Comparison of ENCODE assay signal across 20 cellular contexts in the genomic region with DNA sequence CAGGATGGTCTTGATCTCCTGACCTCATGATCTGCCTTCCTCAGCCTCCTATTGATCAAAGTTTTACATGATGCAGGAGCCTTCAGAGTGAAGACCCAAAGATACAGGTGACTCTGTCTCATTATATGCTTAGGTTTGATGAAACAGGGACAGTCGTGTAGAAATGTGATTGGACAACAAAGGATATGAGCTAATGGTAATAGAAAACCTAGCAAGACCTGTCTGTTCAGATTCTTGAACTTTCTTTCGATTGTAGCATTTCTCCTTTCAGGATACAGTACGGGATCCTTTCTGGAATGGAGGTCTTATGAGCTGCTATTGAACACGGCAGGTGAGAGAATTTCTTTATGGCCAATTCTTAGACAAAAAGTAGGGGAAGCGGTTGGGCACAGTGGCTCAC. TPM values are rescaled to one million over a fixed set of nuclear protein-coding genes. Genes with fewer than 3 reads are reported as not detected.
DNase-seq lines count a peak whose midpoint lies in the region; ATAC-seq and TF ChIP-seq lines count a peak whose summit lies in the region.
"Had no signal": no experiment of that assay in that cellular context is flagged by ENCODE, and none has a peak within 500 bp of the region (broad histone marks: within the 10 kb centered on the region; RNA-seq: fewer than 3 reads in every experiment).

A gene with protein sequence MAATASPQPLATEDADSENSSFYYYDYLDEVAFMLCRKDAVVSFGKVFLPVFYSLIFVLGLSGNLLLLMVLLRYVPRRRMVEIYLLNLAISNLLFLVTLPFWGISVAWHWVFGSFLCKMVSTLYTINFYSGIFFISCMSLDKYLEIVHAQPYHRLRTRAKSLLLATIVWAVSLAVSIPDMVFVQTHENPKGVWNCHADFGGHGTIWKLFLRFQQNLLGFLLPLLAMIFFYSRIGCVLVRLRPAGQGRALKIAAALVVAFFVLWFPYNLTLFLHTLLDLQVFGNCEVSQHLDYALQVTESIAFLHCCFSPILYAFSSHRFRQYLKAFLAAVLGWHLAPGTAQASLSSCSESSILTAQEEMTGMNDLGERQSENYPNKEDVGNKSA (plus strand): TSS at position 244 of the 400 bp plus-strand sequence. CDS start 55,058 bp downstream, outside the sequence.

- H3K9me3 Mint-ChIP-seq in type B pancreatic cell: peaks cover 4% of the 10 kb centered on the region

- H3K79me1 ChIP-seq in trophoblast cell (ENCODE audit: low read length): peaks cover 17% of the 10 kb centered on the region

- H4K8ac ChIP-seq in trophoblast cell (ENCODE audit: low read depth, low read length): no peak within 1 kb of the TSS

- H3K4me1 ChIP-seq in PC-9 (replicated peaks; ENCODE audit: insufficient read depth) (peaks cover 21% of the 10 kb centered on the region), trophoblast cell (ENCODE audit: control insufficient read depth in 1 of 2, insufficient read depth in 2 of 2, low read length in 2 of 2) (peaks cover 13 to 15% of the 10 kb centered on the region in 2 experiments), prostate gland (replicated peaks) (no peaks in the 10 kb centered on the region)
- H3K4me1 ChIP-seq: BE2C had no signal

- no peaks in the 10 kb centered on the region for H3K9me2 ChIP-seq in PC-9 (ENCODE audit: insufficient read depth)

- peak within 1 kb of the TSS; percentile 83 for H2BK120ac ChIP-seq in trophoblast cell (ENCODE audit: insufficient read depth, low read length, poor library complexity)

- H3K4me1 Mint-ChIP-seq in type B pancreatic cell (ENCODE audit: unreplicated experiment): peaks cover 17% of the 10 kb centered on the region

- H3K4ac ChIP-seq in trophoblast cell (ENCODE audit: low read depth, low read length): no peak within 1 kb of the TSS

- no peaks in the 10 kb centered on the region for H3K36me3 ChIP-seq in PC-9 (ENCODE audit: low read depth)
- H3K36me3 ChIP-seq in trophoblast cell (ENCODE audit: control insufficient read depth in 1 of 2, insufficient read depth in 2 of 2, low read length in 2 of 2): no peaks in the 10 kb centered on the region
- no peaks in the 10 kb centered on the region for H3K36me3 ChIP-seq in prostate gland
- H3K36me3 ChIP-seq: BE2C had no signal

- BruUV-seq in PC-9 (replicated peaks; lab: Mats Ljungman, UMichigan): no TSS peak

- peaks cover 33% of the 10 kb centered on the region for H3K27me3 Mint-ChIP-seq in type B pancreatic cell

- peak within 1 kb of the TSS; percentile 65 for H3K4me3 ChIP-seq in PC-9
- no peak within 1 kb of the TSS for H3K4me3 ChIP-seq in trophoblast cell (ENCODE audit: low read depth, low read length)
- H3K4me3 ChIP-seq in prostate gland: no peak within 1 kb of the TSS
- H3K4me3 ChIP-seq: A549 had no signal

- intact Hi-C loops in PC-9 (cut with micrococcal nuclease; ENCODE audit: unreplicated experiment) (loop anchor here (5.0 kb wide), 1 partner anchor 217 kb away; the partner anchor contains the start of gene SS18L2), prostate gland (cut with DNase I) (no loop called here)

- peak within 1 kb of the TSS; percentile 71 for H2BK12ac ChIP-seq in trophoblast cell (ENCODE audit: low read length)

- H3K79me2 ChIP-seq in PC-9 (ENCODE audit: low read depth) (peaks cover 44% of the 10 kb centered on the region), trophoblast cell (ENCODE audit: control insufficient read depth, insufficient read depth, low read length, poor library complexity) (peaks cover 5% of the 10 kb centered on the region)

- no peaks in the 10 kb centered on the region for H4K20me1 ChIP-seq in PC-9 (ENCODE audit: insufficient read depth)

- CTCF ChIA-PET in PC-9 (lab: Charles Lee): interaction anchor here (0.7 kb wide), 1 partner anchor 156 kb away, joined by 4 read pairs; no protein-coding TSS in a partner anchor

- H3K14ac ChIP-seq in trophoblast cell (ENCODE audit: low read length): peak within 1 kb of the TSS; percentile 8

- no peak within 1 kb of the TSS for H2AK5ac ChIP-seq in trophoblast cell (ENCODE audit: low read length)

- H3K27ac Mint-ChIP-seq in type B pancreatic cell: peak within 1 kb of the TSS; percentile 74

- WGBS in trophoblast cell (ENCODE audit: extremely low coverage, insufficient coverage, insufficient read length): no CpG with 5 or more reads among the region's 5 CpGs
- WGBS in prostate gland: 81% methylated on average over 5 of the region's 5 CpGs

- H2AFZ ChIP-seq in PC-9 (no peak within 1 kb of the TSS), trophoblast cell (ENCODE audit: insufficient read depth, low read length, poor library complexity) (no peak within 1 kb of the TSS)

- TF ChIP-seq POLR2A in prostate gland (IDR thresholded peaks at IDR 0.05): no peak

- H3F3A ChIP-seq in PC-9 (ENCODE audit: insufficient read depth, low read depth): peaks cover 15% of the 10 kb centered on the region; the same call in 1 of the 2 replicates

- no peak within 1 kb of the TSS for H3K23ac ChIP-seq in trophoblast cell (ENCODE audit: low read length)

- no peak for TF ChIP-seq CTCF in PC-9 (conservative IDR thresholded peaks at IDR 0.05)
- no peak for TF ChIP-seq CTCF in type B pancreatic cell (conservative IDR thresholded peaks at IDR 0.05)
- no peak for TF ChIP-seq CTCF in prostate gland (IDR thresholded peaks at IDR 0.05)

- no peak within 1 kb of the TSS for H4K12ac ChIP-seq in trophoblast cell (ENCODE audit: low read depth, low read length)

- H3K27ac ChIP-seq in PC-9: peak within 1 kb of the TSS; percentile 91
- H3K27ac ChIP-seq in epithelial cell of prostate: peak within 1 kb of the TSS; percentile 58
- peak within 1 kb of the TSS; percentile 64 for H3K27ac ChIP-seq in trophoblast cell (ENCODE audit: low read depth, low read length)
- H3K27ac ChIP-seq in prostate gland: no peak within 1 kb of the TSS
- H3K27ac ChIP-seq: A549, HL-60 had no signal

- peak within 1 kb of the TSS; percentile 87 for H4K91ac ChIP-seq in trophoblast cell (ENCODE audit: low read depth, low read length)

- peak within 1 kb of the TSS; percentile 79 for H3K4me3 Mint-ChIP-seq in type B pancreatic cell

- H3K9me3 ChIP-seq in PC-9 (ENCODE audit: insufficient read depth, low read depth): no peaks in the 10 kb centered on the region
- H3K9me3 ChIP-seq in trophoblast cell (ENCODE audit: insufficient read depth, low read depth, low read length): no peaks in the 10 kb centered on the region
- H3K9me3 ChIP-seq in prostate gland: no peaks in the 10 kb centered on the region
- H3K9me3 ChIP-seq: A549, BE2C had no signal

- H3K4me2 ChIP-seq in PC-9 (peak within 1 kb of the TSS; percentile 73), trophoblast cell (ENCODE audit: low read length) (peak within 1 kb of the TSS; percentile 36)
- H3K4me2 ChIP-seq: A549 had no signal

- peaks cover 4% of the 10 kb centered on the region for H3K36me3 Mint-ChIP-seq in type B pancreatic cell

- H3K9ac ChIP-seq in trophoblast cell (ENCODE audit: low read length): no peak within 1 kb of the TSS

- no peak for ATAC-seq in HG02885 (IDR thresholded peaks at IDR 0.05; ENCODE audit: poor library complexity, unreplicated experiment)
- ATAC-seq: A549, Panc1 had no signal

- DNase-seq in PC-9 (peak in 1 of 2 experiments; percentile 82), epithelial cell of prostate (ENCODE audit: low read depth, low spot score) (no peak), trophoblast cell (peak; percentile 76 to 99), type B pancreatic cell (ENCODE audit: extremely low spot score, unreplicated experiment) (no peak), prostate gland (ENCODE audit: low spot score) (no peak)
- DNase-seq in effector CD4-positive, alpha-beta T cell: no peak
- DNase-seq: BE2C, DMS79, KG1, NCI-H1092, NCI-H1436, NCI-H187 treated with DMSO at 0.1 percent for 48 hours, NCI-H2107, NCI-H446 treated with DMSO at 0.1 percent for 48 hours, NCI-H748 treated with DMSO at 0.1 percent for 48 hours had no signal

- H2BK5ac ChIP-seq in trophoblast cell (ENCODE audit: low read depth, low read length, poor library complexity): peak within 1 kb of the TSS; percentile 43

- H3K27me3 ChIP-seq in PC-9 (ENCODE audit: insufficient read depth, low read depth) (no peaks in the 10 kb centered on the region), trophoblast cell (ENCODE audit: insufficient read depth, low read length) (no peaks in the 10 kb centered on the region), prostate gland (replicated peaks; ENCODE audit: insufficient read depth) (no peaks in the 10 kb centered on the region)
- H3K27me3 ChIP-seq: BE2C had no signal

- POLR2A ChIA-PET in PC-9 (lab: Charles Lee; ENCODE audit: unreplicated experiment): no interaction called here

- no peak within 1 kb of the TSS for H3K18ac ChIP-seq in trophoblast cell (ENCODE audit: low read length)

RNA-seq across cellular contexts. Expression of the gene that starts here (rescaled TPM):
- total RNA-seq in PC-9 (2021) (1.0 and 2.9 TPM in 2 replicates), type B pancreatic cell (ENCODE audit: low replicate concordance) (3.5 and 3.9 TPM in 2 replicates), prostate gland (1 to 10 TPM in 1 of 2 donors, under 1 TPM in 1; 0.55 to 1.9 TPM)
- 44.4 and 51.3 TPM in 2 replicates for polyA plus RNA-seq in trophoblast cell (2013)
- total RNA-seq: HT-29 had no signal

Comparison
In these comparisons a context has a peak if more than half of its experiments do, and no peak if none do; other contexts are left out.
1. DNase-seq: peak in trophoblast cell (2 of 2); none in epithelial cell of prostate (single experiment), type B pancreatic cell (single experiment), prostate gland (single experiment) and effector CD4-positive, alpha-beta T cell (single experiment).
2. H3K27ac ChIP-seq: peak in PC-9 (single experiment), epithelial cell of prostate (single experiment) and trophoblast cell (single experiment); none in prostate gland (0 of 2).